Comparison of ENCODE assay signal across 1 cellular context in genomic region chr4:106315968-106316772, GRCh38.
TF ChIP-seq lines count a peak whose summit lies in the region.

Gene AIMP1, plus strand, starts transcription at chr4:106316550. Its CDS starts 8,460 bp downstream, at chr4:106325010.
Gene TBCK, minus strand, starts transcription at chr4:106316209. Its CDS starts 7,249 bp downstream, at chr4:106308960.

TF ChIP-seq in HepG2, 621 proteins besides CTCF, POLR2A, EP300 and RAD21 (continued from another document):
- TF ChIP-seq RXRB (CRISPR knock-in tag; IDR thresholded peaks at IDR 0.05; ENCODE audit: borderline replicate concordance) (no peak; the same call in 1 of the 2 replicates), MED1 (CRISPR knock-in tag; IDR thresholded peaks at IDR 0.05) (peak; percentile 61), SNAPC5 (CRISPR knock-in tag; IDR thresholded peaks at IDR 0.05; ENCODE audit: borderline replicate concordance) (no peak), ASH2L (IDR thresholded peaks at IDR 0.05; ENCODE audit: insufficient read length, low read depth, low read length) (peak; percentile 99), ZNF547 (CRISPR knock-in tag; IDR thresholded peaks at IDR 0.05) (peak; percentile 42; the same call in 1 of the 2 replicates), FOXM1 (CRISPR knock-in tag; IDR thresholded peaks at IDR 0.05) (no peak), ZNF746 (CRISPR knock-in tag; IDR thresholded peaks at IDR 0.05) (peak; percentile 6; the same call in 1 of the 2 replicates), ELK4 (CRISPR knock-in tag; IDR thresholded peaks at IDR 0.05; ENCODE audit: borderline replicate concordance) (no peak), DMTF1 (CRISPR knock-in tag; IDR thresholded peaks at IDR 0.05) (no peak), NCOR1 (IDR thresholded peaks at IDR 0.05; ENCODE audit: borderline replicate concordance, low read length) (peak; percentile 32; the same call in 1 of the 2 replicates), SETDB1 (CRISPR knock-in tag; IDR thresholded peaks at IDR 0.05; ENCODE audit: borderline replicate concordance) (no peak), ZSCAN5A (CRISPR knock-in tag; IDR thresholded peaks at IDR 0.05; ENCODE audit: borderline replicate concordance) (0 out of 2 replicates have a peak, but pooled peaks have one; percentile 18), ZSCAN31 (CRISPR knock-in tag; IDR thresholded peaks at IDR 0.05; ENCODE audit: low read depth) (peak; percentile 76; the same call in 1 of the 2 replicates), MTA3 (CRISPR knock-in tag; IDR thresholded peaks at IDR 0.05) (no peak), RERE (CRISPR knock-in tag; IDR thresholded peaks at IDR 0.05; ENCODE audit: low read depth) (no peak), KAT8 (CRISPR knock-in tag; IDR thresholded peaks at IDR 0.05) (peak; percentile 91), KMT2B (CRISPR knock-in tag; IDR thresholded peaks at IDR 0.05) (peak; percentile 92), ZNF652 (CRISPR knock-in tag; IDR thresholded peaks at IDR 0.05; ENCODE audit: borderline replicate concordance, low read depth) (no peak), MEIS1 (CRISPR knock-in tag; IDR thresholded peaks at IDR 0.05; ENCODE audit: borderline replicate concordance) (peak; percentile 63), YEATS4 (CRISPR knock-in tag; IDR thresholded peaks at IDR 0.05; ENCODE audit: borderline replicate concordance) (no peak; the same call in 1 of the 2 replicates), POLR2G (IDR thresholded peaks at IDR 0.05; ENCODE audit: low read depth, low read length) (peak; percentile 93), NFIC (IDR thresholded peaks at IDR 0.05; ENCODE audit: low read length) (no peak), ZNF10 (CRISPR knock-in tag; IDR thresholded peaks at IDR 0.05; ENCODE audit: borderline replicate concordance, low read depth) (no peak), ZNF136 (CRISPR knock-in tag; IDR thresholded peaks at IDR 0.05; ENCODE audit: low read depth) (no peak), ZNF234 (CRISPR knock-in tag; conservative IDR thresholded peaks at IDR 0.05) (no peak), KMT2A (CRISPR knock-in tag; IDR thresholded peaks at IDR 0.05) (peak; percentile 83), RFXAP (CRISPR knock-in tag; IDR thresholded peaks at IDR 0.05; ENCODE audit: borderline replicate concordance) (peak; percentile 69; the same call in 1 of the 2 replicates), ZNF850 (CRISPR knock-in tag; conservative IDR thresholded peaks at IDR 0.05) (no peak), U2AF1 (optimal IDR thresholded peaks at IDR 0.05; ENCODE audit: low read depth, low read length) (no peak), XRCC5 (optimal IDR thresholded peaks at IDR 0.05; ENCODE audit: low read length) (peak; percentile 8), ZNF616 (CRISPR knock-in tag; IDR thresholded peaks at IDR 0.05; ENCODE audit: low read depth) (peak; percentile 37; the same call in 1 of the 2 replicates)
- TF ChIP-seq, protein P1, sequence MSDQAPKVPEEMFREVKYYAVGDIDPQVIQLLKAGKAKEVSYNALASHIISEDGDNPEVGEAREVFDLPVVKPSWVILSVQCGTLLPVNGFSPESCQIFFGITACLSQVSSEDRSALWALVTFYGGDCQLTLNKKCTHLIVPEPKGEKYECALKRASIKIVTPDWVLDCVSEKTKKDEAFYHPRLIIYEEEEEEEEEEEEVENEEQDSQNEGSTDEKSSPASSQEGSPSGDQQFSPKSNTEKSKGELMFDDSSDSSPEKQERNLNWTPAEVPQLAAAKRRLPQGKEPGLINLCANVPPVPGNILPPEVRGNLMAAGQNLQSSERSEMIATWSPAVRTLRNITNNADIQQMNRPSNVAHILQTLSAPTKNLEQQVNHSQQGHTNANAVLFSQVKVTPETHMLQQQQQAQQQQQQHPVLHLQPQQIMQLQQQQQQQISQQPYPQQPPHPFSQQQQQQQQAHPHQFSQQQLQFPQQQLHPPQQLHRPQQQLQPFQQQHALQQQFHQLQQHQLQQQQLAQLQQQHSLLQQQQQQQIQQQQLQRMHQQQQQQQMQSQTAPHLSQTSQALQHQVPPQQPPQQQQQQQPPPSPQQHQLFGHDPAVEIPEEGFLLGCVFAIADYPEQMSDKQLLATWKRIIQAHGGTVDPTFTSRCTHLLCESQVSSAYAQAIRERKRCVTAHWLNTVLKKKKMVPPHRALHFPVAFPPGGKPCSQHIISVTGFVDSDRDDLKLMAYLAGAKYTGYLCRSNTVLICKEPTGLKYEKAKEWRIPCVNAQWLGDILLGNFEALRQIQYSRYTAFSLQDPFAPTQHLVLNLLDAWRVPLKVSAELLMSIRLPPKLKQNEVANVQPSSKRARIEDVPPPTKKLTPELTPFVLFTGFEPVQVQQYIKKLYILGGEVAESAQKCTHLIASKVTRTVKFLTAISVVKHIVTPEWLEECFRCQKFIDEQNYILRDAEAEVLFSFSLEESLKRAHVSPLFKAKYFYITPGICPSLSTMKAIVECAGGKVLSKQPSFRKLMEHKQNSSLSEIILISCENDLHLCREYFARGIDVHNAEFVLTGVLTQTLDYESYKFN (CRISPR knock-in tag; conservative IDR thresholded peaks at IDR 0.05): no peak; the same call in none of the 2 replicates
- TF ChIP-seq, protein P2, sequence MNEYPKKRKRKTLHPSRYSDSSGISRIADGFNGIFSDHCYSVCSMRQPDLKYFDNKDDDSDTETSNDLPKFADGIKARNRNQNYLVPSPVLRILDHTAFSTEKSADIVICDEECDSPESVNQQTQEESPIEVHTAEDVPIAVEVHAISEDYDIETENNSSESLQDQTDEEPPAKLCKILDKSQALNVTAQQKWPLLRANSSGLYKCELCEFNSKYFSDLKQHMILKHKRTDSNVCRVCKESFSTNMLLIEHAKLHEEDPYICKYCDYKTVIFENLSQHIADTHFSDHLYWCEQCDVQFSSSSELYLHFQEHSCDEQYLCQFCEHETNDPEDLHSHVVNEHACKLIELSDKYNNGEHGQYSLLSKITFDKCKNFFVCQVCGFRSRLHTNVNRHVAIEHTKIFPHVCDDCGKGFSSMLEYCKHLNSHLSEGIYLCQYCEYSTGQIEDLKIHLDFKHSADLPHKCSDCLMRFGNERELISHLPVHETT (CRISPR knock-in tag; conservative IDR thresholded peaks at IDR 0.05): no peak; the same call in 1 of the 2 replicates
